In genomic region chr12:92593734-92594402, GRCh38 we compare ENCODE assay signal across 8 cellular contexts.
DNase-seq lines count a peak whose midpoint lies in the region; ATAC-seq, FAIRE-seq and TF ChIP-seq lines count a peak whose summit lies in the region.

No MANE protein-coding gene starts in this region.

- no peak overlapping the region for H3K56ac ChIP-seq in H1 (replicated peaks; ENCODE audit: insufficient read length, low read depth, low read length)

- no peak overlapping the region for H2BK120ac ChIP-seq in H1 (replicated peaks; ENCODE audit: low read depth, low read length)

- H3K4ac ChIP-seq in H1 (replicated peaks; ENCODE audit: insufficient read length, low read depth, low read length) = no peak overlapping the region

- TF ChIP-seq POLR2A in H1 (IDR thresholded peaks at IDR 0.05; ENCODE audit: control extremely low read depth in 1 of 2, low read depth in 2 of 2, low read length in 2 of 2) = no peak

- ATAC-seq in DND-41 (ENCODE audit: insufficient read depth, low read depth) = peak; percentile 100
- peak; percentile 100 for ATAC-seq in GM21786 (IDR thresholded peaks at IDR 0.05; ENCODE audit: unreplicated experiment)

- H4K5ac ChIP-seq in H1 (ENCODE audit: insufficient read length, low read depth, low read length) = no peak overlapping the region

- H4K8ac ChIP-seq in H1 (ENCODE audit: extremely low read depth, insufficient read depth, low read length) = no peak overlapping the region

- no peak overlapping the region for H2BK5ac ChIP-seq in H1 (ENCODE audit: low read depth, low read length)

- peak overlapping the region; percentile 57 for H3K4me2 ChIP-seq in DND-41 (ENCODE audit: insufficient read depth, low read length)
- H3K4me2 ChIP-seq in H1 (ENCODE audit: insufficient read depth in 1 of 2, low read depth in 2 of 2, low read length in 2 of 2) = no peak overlapping the region

- H3K4me1 ChIP-seq in DND-41 (ENCODE audit: insufficient read depth, low read length) (peaks cover 18% of the 10 kb centered on the region), H1 (replicated peaks in 1 of 4; ENCODE audit: control insufficient read depth in 3 of 4, insufficient read depth in 4 of 4, low read length in 3 of 4) (no peaks in the 10 kb centered on the region)

- H2AFZ ChIP-seq in DND-41 (ENCODE audit: low read depth, low read length) (peak overlapping the region; percentile 82), H1 (ENCODE audit: low read length) (0 out of 2 replicates have a peak overlapping the region, but pooled peaks have one; percentile 30)

- 0 out of 2 replicates have a peak overlapping the region, but pooled peaks have one; percentile 13 for H2BK20ac ChIP-seq in H1 (ENCODE audit: low read length)

- no peak overlapping the region for H3K14ac ChIP-seq in H1 (ENCODE audit: insufficient read length)

- H3K4me3 ChIP-seq in DND-41 (ENCODE audit: low read depth in 1 of 2, low read length in 2 of 2) = peak overlapping the region in 1 of 2 experiments; percentile 45; a peak in 2 of 4 replicates
- no peak overlapping the region for H3K4me3 ChIP-seq in MG63
- H3K4me3 ChIP-seq in H1 (ENCODE audit: extremely low read depth in 1 of 4, insufficient read depth in 2 of 4, low read depth in 3 of 4, low read length in 4 of 4) = no peak overlapping the region

- FAIRE-seq in H1 (lab: Jason Lieb, UNC) (no peak), urothelium cell line (lab: Jason Lieb, UNC) (no peak)

- 87% methylated on average over 8 of the region's 8 CpGs; no CpG with 5 or more reads in 1 of the 2 experiments for WGBS in H1 (ENCODE audit: extremely low coverage in 1 of 2, insufficient coverage in 1 of 2, insufficient read length in 1 of 2, insufficient replicate concordance in 2 of 2, low coverage in 1 of 2, low lambda C conversion rate in 2 of 2, missing lambda C conversion rate in 1 of 2), 2 experiments

- no peak for TF ChIP-seq EP300 in H1 (IDR thresholded peaks at IDR 0.05; ENCODE audit: borderline replicate concordance in 1 of 2, low read depth in 2 of 2, low read length in 2 of 2)

- TF ChIP-seq CTCF in DND-41 (IDR thresholded peaks at IDR 0.05; ENCODE audit: borderline replicate concordance, extremely low read depth, low read length, poor library complexity, severe bottlenecking) = no peak
- no peak for TF ChIP-seq CTCF in H1 (IDR thresholded peaks at IDR 0.05; ENCODE audit: control extremely low read depth in 1 of 3, insufficient read depth in 1 of 3, low read depth in 1 of 3, low read length in 3 of 3)

- no peak for TF ChIP-seq RAD21 in H1 (IDR thresholded peaks at IDR 0.05 in 1 of 2, conservative IDR thresholded peaks at IDR 0.05 in 1 of 2; ENCODE audit: low read depth in 2 of 2, low read length in 2 of 2)

- H3K27ac ChIP-seq in DND-41 (ENCODE audit: low read length) (peak overlapping the region; percentile 87), H1 (ENCODE audit: low read depth, low read length) (no peak overlapping the region)

- H3K79me2 ChIP-seq in DND-41 (ENCODE audit: insufficient read depth, low read length) = no peaks in the 10 kb centered on the region
- no peaks in the 10 kb centered on the region for H3K79me2 ChIP-seq in H1 (ENCODE audit: control insufficient read depth in 1 of 2, insufficient read depth in 2 of 2, low read length in 2 of 2)

- H3K9ac ChIP-seq in DND-41 (ENCODE audit: low read depth, low read length) = peak overlapping the region; percentile 38; the same call in 1 of the 2 replicates
- no peak overlapping the region for H3K9ac ChIP-seq in H1 (replicated peaks in 1 of 4; ENCODE audit: extremely low read depth in 1 of 4, low read depth in 3 of 4, low read length in 3 of 4)

- H2BK12ac ChIP-seq in H1 (ENCODE audit: low read depth, low read length) = no peak overlapping the region

- H2AK5ac ChIP-seq in H1 (ENCODE audit: low read depth, low read length) = no peak overlapping the region

- POLR2A ChIA-PET in H1 (lab: Charles Lee; ENCODE audit: partially characterized antibody) = no interaction called here

- CTCF ChIA-PET in H1 (lab: Charles Lee; ENCODE audit: partially characterized antibody) = interaction anchor here (2.0 kb wide), 1 partner anchor 14 kb away, joined by 8 read pairs; no protein-coding TSS in a partner anchor

- H3K27me3 ChIP-seq in DND-41 (ENCODE audit: insufficient read depth, low read length, poor library complexity) = no peaks in the 10 kb centered on the region
- H3K27me3 ChIP-seq in MG63 = no peaks in the 10 kb centered on the region
- H3K27me3 ChIP-seq in H1 (replicated peaks in 1 of 4; ENCODE audit: control insufficient read depth in 3 of 4, extremely low read depth in 1 of 4, insufficient read depth in 3 of 4, low read length in 3 of 4) = no peaks in the 10 kb centered on the region

- H4K91ac ChIP-seq in H1 (replicated peaks; ENCODE audit: insufficient read length, low read length) = no peak overlapping the region

- no peaks in the 10 kb centered on the region for H3K79me1 ChIP-seq in H1 (ENCODE audit: low read depth, low read length)

- H3K36me3 ChIP-seq in DND-41 (ENCODE audit: insufficient read depth, low read length) = no peaks in the 10 kb centered on the region
- no peaks in the 10 kb centered on the region for H3K36me3 ChIP-seq in MG63
- no peaks in the 10 kb centered on the region for H3K36me3 ChIP-seq in H1 (ENCODE audit: control insufficient read depth in 2 of 4, insufficient read depth in 4 of 4, low read length in 3 of 4)

- DNase-seq in DND-41 = peak; percentile 80
- peak; percentile 55 for DNase-seq in MG63
- DNase-seq in activated CD4-positive, alpha-beta T cell treated with anti-CD3 and anti-CD28 coated beads, Interleukin-2, amount 50 U/mL, for 48 hours = peak; percentile 63 to 76
- DNase-seq in H1 (ENCODE audit: low read depth in 1 of 2, low spot score in 2 of 2) = no peak
- peak; percentile 83 for DNase-seq in pons (ENCODE audit: low spot score)
- DNase-seq in urothelium cell line (ENCODE audit: low spot score) = peak; percentile 76
- no peak for DNase-seq in middle frontal gyrus (ENCODE audit: extremely low spot score, low spot score)

- no peak overlapping the region for H3K23ac ChIP-seq in H1 (ENCODE audit: insufficient read length)

- H3K18ac ChIP-seq in H1 (ENCODE audit: extremely low read depth, low read length) = no peak overlapping the region

- H2BK15ac ChIP-seq in H1 (ENCODE audit: low read length) = no peak overlapping the region

- H3K9me3 ChIP-seq in DND-41 (ENCODE audit: insufficient read depth, low read length, severe bottlenecking) (peaks cover 3% of the 10 kb centered on the region), MG63 (no peaks in the 10 kb centered on the region), H1 (ENCODE audit: insufficient read depth in 2 of 2, low read depth in 1 of 2, low read length in 1 of 2) (no peaks in the 10 kb centered on the region)

- H3K23me2 ChIP-seq in H1 (ENCODE audit: low read depth, low read length) = no peaks in the 10 kb centered on the region

- H4K20me1 ChIP-seq in DND-41 (ENCODE audit: insufficient read depth, low read length) (no peaks in the 10 kb centered on the region), H1 (replicated peaks in 1 of 2; ENCODE audit: control insufficient read depth in 1 of 2, insufficient read depth in 2 of 2, low read length in 2 of 2) (no peaks in the 10 kb centered on the region)

Comparison
In these comparisons a context has a peak if more than half of its experiments do, and no peak if none do; other contexts are left out.
1. DNase-seq: peak in DND-41 (single experiment), MG63 (single experiment), activated CD4-positive, alpha-beta T cell treated with anti-CD3 and anti-CD28 coated beads, Interleukin-2, amount 50 U/mL, for 48 hours (2 of 2), pons (single experiment) and urothelium cell line (single experiment); none in H1 (0 of 2) and middle frontal gyrus (single experiment).